19 cellular contexts compared by ENCODE assay signal in the genomic region with DNA sequence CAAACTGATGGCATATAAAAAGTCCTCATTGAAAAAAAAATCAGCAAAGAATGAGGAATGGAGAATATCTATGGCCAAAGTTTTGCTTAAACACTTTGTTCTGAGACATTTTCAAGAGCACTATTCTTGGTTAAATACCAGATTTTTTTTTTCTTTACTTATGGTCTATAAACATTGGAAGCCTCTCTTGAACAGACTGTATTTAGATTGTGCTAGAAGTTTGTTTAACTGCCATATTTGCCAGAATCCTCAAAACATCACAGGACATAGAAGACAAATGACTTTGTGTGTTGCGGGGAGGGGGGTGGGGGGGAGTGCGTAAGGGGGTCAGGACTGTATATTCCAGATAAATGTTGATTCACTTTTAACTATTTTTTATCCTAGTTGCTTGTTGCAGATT.
"Had no signal": no experiment of that assay in that cellular context is flagged by ENCODE, and none has a peak within 500 bp of the region (broad histone marks: within the 10 kb centered on the region; RNA-seq: fewer than 3 reads in every experiment).

No MANE protein-coding gene starts in this region.

- H3K27me3 ChIP-seq: left lung, right lobe of liver, spleen, upper lobe of left lung had no signal

- H3K4me3 ChIP-seq: heart right ventricle, left lung, right lobe of liver, spleen, upper lobe of left lung had no signal

- H3K36me3 ChIP-seq: heart right ventricle, left lung, right lobe of liver, spleen, upper lobe of left lung, WERI-Rb-1 had no signal

- H3K27ac Mint-ChIP-seq: activated CD4-positive, alpha-beta T cell treated with anti-CD3 and anti-CD28 coated beads for 36 hours; activated CD8-positive, alpha-beta T cell treated with anti-CD3 and anti-CD28 coated beads, Interleukin-2, amount 10 ng/mL, durations not matched to agents 7 days and 5 days; activated naive CD8-positive, alpha-beta T cell treated with anti-CD3 and anti-CD28 coated beads, Interleukin-2, amount 10 ng/mL, durations not matched to agents 7 days and 5 days; stimulated activated memory B cell treated with anti-CD40 and anti-IgM and Interleukin-4, amounts not matched to agents 10 μg/mL and 1 μg/mL and 100 μg/mL, for 72 hours had no signal

- H3K27me3 Mint-ChIP-seq: activated CD4-positive, alpha-beta T cell treated with anti-CD3 and anti-CD28 coated beads for 36 hours; activated naive CD8-positive, alpha-beta T cell treated with anti-CD3 and anti-CD28 coated beads, Interleukin-2, amount 10 ng/mL, durations not matched to agents 7 days and 5 days; stimulated activated memory B cell treated with anti-CD40 and anti-IgM and Interleukin-4, amounts not matched to agents 10 μg/mL and 1 μg/mL and 100 μg/mL, for 72 hours had no signal

- H3K4me1 ChIP-seq: heart right ventricle, left lung, right lobe of liver, spleen, upper lobe of left lung had no signal

- H3K9me3 ChIP-seq: heart right ventricle, left lung, right lobe of liver, spleen, upper lobe of left lung had no signal

- H3K4me3 Mint-ChIP-seq: activated CD4-positive, alpha-beta T cell treated with anti-CD3 and anti-CD28 coated beads for 36 hours; activated CD8-positive, alpha-beta T cell treated with anti-CD3 and anti-CD28 coated beads, Interleukin-2, amount 10 ng/mL, durations not matched to agents 7 days and 5 days; activated naive CD8-positive, alpha-beta T cell treated with anti-CD3 and anti-CD28 coated beads, Interleukin-2, amount 10 ng/mL, durations not matched to agents 7 days and 5 days; stimulated activated memory B cell treated with anti-CD40 and anti-IgM and Interleukin-4, amounts not matched to agents 10 μg/mL and 1 μg/mL and 100 μg/mL, for 72 hours had no signal

- H3K27ac ChIP-seq: heart right ventricle, right lobe of liver, WERI-Rb-1 had no signal

- H3K9me3 Mint-ChIP-seq: activated naive CD8-positive, alpha-beta T cell treated with anti-CD3 and anti-CD28 coated beads, Interleukin-2, amount 10 ng/mL, durations not matched to agents 7 days and 5 days; stimulated activated memory B cell treated with anti-CD40 and anti-IgM and Interleukin-4, amounts not matched to agents 10 μg/mL and 1 μg/mL and 100 μg/mL, for 72 hours had no signal

- FAIRE-seq: bronchial epithelial cell, endometrium, frontal cortex had no signal

- H3K4me1 Mint-ChIP-seq: activated CD4-positive, alpha-beta T cell treated with anti-CD3 and anti-CD28 coated beads for 36 hours; activated naive CD8-positive, alpha-beta T cell treated with anti-CD3 and anti-CD28 coated beads, Interleukin-2, amount 10 ng/mL, durations not matched to agents 7 days and 5 days; stimulated activated memory B cell treated with anti-CD40 and anti-IgM and Interleukin-4, amounts not matched to agents 10 μg/mL and 1 μg/mL and 100 μg/mL, for 72 hours had no signal

- H3K36me3 Mint-ChIP-seq: activated naive CD8-positive, alpha-beta T cell treated with anti-CD3 and anti-CD28 coated beads, Interleukin-2, amount 10 ng/mL, durations not matched to agents 7 days and 5 days; stimulated activated memory B cell treated with anti-CD40 and anti-IgM and Interleukin-4, amounts not matched to agents 10 μg/mL and 1 μg/mL and 100 μg/mL, for 72 hours had no signal

- DNase-seq: activated CD4-positive, alpha-beta T cell treated with anti-CD3 and anti-CD28 coated beads for 36 hours; activated CD8-positive, alpha-beta memory T cell treated with anti-CD3 and anti-CD28 coated beads, Interleukin-2, amount 50 U/mL, for 48 hours; activated CD8-positive, alpha-beta T cell treated with anti-CD3 and anti-CD28 coated beads, Interleukin-2, amount 10 ng/mL, durations not matched to agents 7 days and 5 days; activated naive CD8-positive, alpha-beta T cell treated with anti-CD3 and anti-CD28 coated beads, Interleukin-2, amount 10 ng/mL, durations not matched to agents 7 days and 5 days; aorta; heart right ventricle; islet precursor cell; left lung; mesendoderm; right lobe of liver; spleen; stimulated activated CD4-positive, alpha-beta T cell treated with anti-CD3 and anti-CD28 coated beads, Interleukin-1b, Interleukin-23, amount 100 ng/mL, for 48 hours; T-helper 1 cell; upper lobe of left lung; WERI-Rb-1 had no signal
